Comparison of ENCODE assay signal across 21 cellular contexts in genomic region chrX:9110808-9111207, GRCh38.
"Had no signal": no experiment of that assay in that cellular context is flagged by ENCODE, and none has a peak within 500 bp of the region (broad histone marks: within the 10 kb centered on the region; RNA-seq: fewer than 3 reads in every experiment).

No MANE protein-coding gene starts in this region.

- H3K4me3 Mint-ChIP-seq: brain; central memory CD8-positive, alpha-beta T cell; endodermal cell; nephron progenitor cell; stimulated activated naive CD8-positive, alpha-beta T cell treated with anti-CD3 and anti-CD28 coated beads, Interleukin-15, amount 100 ng/mL, for 72 hours had no signal

- H3K9me3 Mint-ChIP-seq: activated naive CD4-positive, alpha-beta T cell treated with anti-CD3 and anti-CD28 coated beads, Interleukin-2, amount 50 U/mL, for 72 hours; brain; central memory CD8-positive, alpha-beta T cell; stimulated activated naive CD8-positive, alpha-beta T cell treated with anti-CD3 and anti-CD28 coated beads, Interleukin-15, amount 100 ng/mL, for 72 hours had no signal

- H3K4me3 ChIP-seq: colonic mucosa, smooth muscle cell, suprapubic skin, transverse colon, vagina had no signal

- H3K27me3 ChIP-seq: colonic mucosa, suprapubic skin, transverse colon, vagina had no signal

- H3K4me1 Mint-ChIP-seq: central memory CD8-positive, alpha-beta T cell; endodermal cell; nephron progenitor cell; stimulated activated naive CD8-positive, alpha-beta T cell treated with anti-CD3 and anti-CD28 coated beads, Interleukin-15, amount 100 ng/mL, for 72 hours had no signal

- H3K36me3 ChIP-seq: colonic mucosa, suprapubic skin, transverse colon, vagina had no signal

- H3K27ac Mint-ChIP-seq: activated naive CD4-positive, alpha-beta T cell treated with anti-CD3 and anti-CD28 coated beads, Interleukin-2, amount 50 U/mL, for 72 hours; endodermal cell; nephron progenitor cell had no signal

- H3K27me3 Mint-ChIP-seq: central memory CD8-positive, alpha-beta T cell; stimulated activated naive CD8-positive, alpha-beta T cell treated with anti-CD3 and anti-CD28 coated beads, Interleukin-15, amount 100 ng/mL, for 72 hours had no signal

- H3K27ac ChIP-seq: colonic mucosa, suprapubic skin, transverse colon, vagina had no signal

- DNase-seq: activated CD4-positive, alpha-beta T cell treated with anti-CD3 and anti-CD28 coated beads, Interleukin-2, amount 50 U/mL, for 1 hour; activated CD4-positive, CD25-positive, alpha-beta regulatory T cell; activated gamma-delta T cell treated with Interleukin-2 at 50 U/mL for 16 hours; amygdala; colonic mucosa; endodermal cell; head of caudate nucleus; midbrain; nephron progenitor cell; nucleus accumbens; stimulated activated CD4-positive, alpha-beta T cell treated with anti-CD3 and anti-CD28 coated beads, Interleukin-4, amount 100 ng/mL, for 1 hour; stimulated activated naive CD8-positive, alpha-beta T cell treated with anti-CD3 and anti-CD28 coated beads, Interleukin-15, amount 100 ng/mL, for 72 hours; T1000; transverse colon had no signal

- H3K36me3 Mint-ChIP-seq: activated naive CD4-positive, alpha-beta T cell treated with anti-CD3 and anti-CD28 coated beads, Interleukin-2, amount 50 U/mL, for 72 hours; brain had no signal

- ATAC-seq: sciatic nerve; stimulated activated naive CD8-positive, alpha-beta T cell treated with anti-CD3 and anti-CD28 coated beads, Interleukin-15, amount 100 ng/mL, for 72 hours had no signal

- H3K9me3 ChIP-seq: colonic mucosa, suprapubic skin, transverse colon, vagina had no signal

- H3K4me1 ChIP-seq: colonic mucosa, suprapubic skin, transverse colon, vagina had no signal
